Comparison of ENCODE assay signal across 30 cellular contexts in the genomic region with DNA sequence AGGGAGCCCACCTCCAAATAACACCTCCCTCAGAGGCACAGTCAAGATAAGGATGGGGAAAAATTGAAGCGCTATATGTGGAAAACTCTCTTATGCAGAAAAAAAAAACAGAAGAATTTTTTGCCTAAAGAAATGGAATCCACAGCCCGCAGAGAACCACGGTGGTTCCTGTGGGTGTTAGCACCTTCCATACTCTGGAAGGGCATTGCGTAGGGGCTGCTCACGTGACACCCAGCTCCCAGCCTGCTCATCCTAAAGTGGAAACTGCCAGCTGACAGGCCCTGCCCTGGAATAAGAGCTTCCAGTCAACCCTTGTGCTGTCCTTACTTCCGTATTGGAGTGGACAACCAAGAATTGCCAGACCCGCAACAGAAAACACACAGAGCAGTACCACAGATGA.
"Had no signal": no experiment of that assay in that cellular context is flagged by ENCODE, and none has a peak within 500 bp of the region (broad histone marks: within the 10 kb centered on the region; RNA-seq: fewer than 3 reads in every experiment).

No MANE protein-coding gene starts in this region.

- H3K36me3 ChIP-seq: adrenal gland, ascending aorta, cardiac muscle cell, heart left ventricle, left ventricle myocardium inferior, ovary, thyroid gland, upper lobe of right lung, WERI-Rb-1 had no signal

- H3K4me1 ChIP-seq: adrenal gland, ascending aorta, thyroid gland, upper lobe of right lung had no signal

- ATAC-seq: activated CD4-positive, CD25-positive, alpha-beta regulatory T cell treated with anti-CD3 and anti-CD28 coated beads, Interleukin-2, amount 50 U/mL, for 24 hours; esophagus mucosa; sciatic nerve; upper lobe of right lung had no signal

- H3K27ac ChIP-seq: adrenal gland, ascending aorta, cardiac muscle cell, heart left ventricle, left ventricle myocardium inferior, ovary, skin epidermis, thyroid gland, upper lobe of right lung, WERI-Rb-1 had no signal

- H3K27me3 ChIP-seq: adrenal gland, ascending aorta, cardiac muscle cell, ovary, thyroid gland, upper lobe of right lung had no signal

- H3K4me3 ChIP-seq: adrenal gland, ascending aorta, cardiac muscle cell, heart left ventricle, left ventricle myocardium inferior, lung, ovary, skin epidermis, thyroid gland, upper lobe of right lung had no signal

- DNase-seq: activated CD4-positive, alpha-beta T cell treated with anti-CD3 and anti-CD28 coated beads for 48 hours; activated CD4-positive, alpha-beta T cell treated with anti-CD3 and anti-CD28 coated beads, Interleukin-2, amount 50 U/mL, for 48 hours; activated CD8-positive, alpha-beta memory T cell treated with anti-CD3 and anti-CD28 coated beads for 24 hours; activated effector memory CD4-positive, alpha-beta T cell treated with Interleukin-2 at 50 U/mL for 16 hours; activated naive CD4-positive, alpha-beta T cell treated with Interleukin-2 at 50 U/mL for 16 hours; activated naive CD8-positive, alpha-beta T cell treated with anti-CD3 and anti-CD28 coated beads for 36 hours; endodermal cell; foreskin fibroblast; heart left ventricle; hypothalamus; immature natural killer cell; left ventricle myocardium inferior; mesendoderm; nephron progenitor cell; ovary; retina; stimulated activated CD4-positive, alpha-beta T cell treated with anti-CD3 and anti-CD28 coated beads, Interleukin-12 subunit alpha, Interleukin-12 subunit beta, amount 100 ng/mL, for 4 hours; stimulated activated CD4-positive, alpha-beta T cell treated with anti-CD3 and anti-CD28 coated beads, Interleukin-4, amount 100 ng/mL, for 1 hour; substantia nigra; thyroid gland; upper lobe of right lung; WERI-Rb-1 had no signal

- H3K9me3 ChIP-seq: adrenal gland, ascending aorta, heart left ventricle, left ventricle myocardium inferior, ovary, thyroid gland, upper lobe of right lung had no signal
